In the genomic region with DNA sequence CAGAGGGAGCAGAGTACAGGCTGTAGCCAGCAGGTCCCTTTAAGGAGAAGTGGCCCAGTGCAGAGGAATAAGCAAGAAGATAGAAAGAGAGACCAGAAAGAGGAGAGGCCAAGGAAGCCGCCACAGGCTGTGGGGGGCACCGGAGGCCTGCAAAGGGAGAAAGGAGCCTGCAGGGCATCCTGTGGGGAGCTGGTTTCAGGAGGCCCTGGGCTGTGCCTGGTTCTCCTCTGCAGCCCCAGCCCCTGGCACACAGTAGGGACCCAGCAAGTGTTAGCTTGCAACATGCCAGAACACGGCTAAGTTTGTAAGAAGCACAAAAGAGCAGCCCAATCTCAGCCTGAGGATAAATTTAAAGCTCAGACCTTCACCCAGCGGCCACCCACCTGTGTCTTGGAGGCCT, we compare ENCODE assay signal across 27 cellular contexts. TPM values are rescaled to one million over a fixed set of nuclear protein-coding genes. Genes with fewer than 3 reads are reported as not detected.
"Had no signal": no experiment of that assay in that cellular context is flagged by ENCODE, and none has a peak within 500 bp of the region (broad histone marks: within the 10 kb centered on the region; RNA-seq: fewer than 3 reads in every experiment).

No MANE protein-coding gene starts in this region.

- H3K9me3 Mint-ChIP-seq: activated naive CD4-positive, alpha-beta T cell treated with anti-CD3 and anti-CD28 coated beads, Interleukin-2, amount 10 ng/mL, durations not matched to agents 7 days and 5 days; naive thymus-derived CD8-positive, alpha-beta T cell; neural progenitor cell; T-helper 2 cell treated with Interferon-gamma antibody and Interleukin-4, amounts not matched to agents 5 μg/mL and 100 μg/mL, for 36 hours had no signal

- H3K9me3 ChIP-seq: left lung, vagina had no signal

- H3K27ac Mint-ChIP-seq: activated naive CD4-positive, alpha-beta T cell treated with anti-CD3 and anti-CD28 coated beads, Interleukin-2, amount 10 ng/mL, durations not matched to agents 7 days and 5 days; mesothelial cell of epicardium; naive thymus-derived CD8-positive, alpha-beta T cell; neural progenitor cell; progenitor cell of endocrine pancreas; T-helper 2 cell treated with Interferon-gamma antibody and Interleukin-4, amounts not matched to agents 5 μg/mL and 100 μg/mL, for 36 hours had no signal

- ATAC-seq: left lung; naive thymus-derived CD8-positive, alpha-beta T cell had no signal

- H3K36me3 ChIP-seq: left lung, neural progenitor cell, vagina, WERI-Rb-1 had no signal

- H3K36me3 Mint-ChIP-seq: activated naive CD4-positive, alpha-beta T cell treated with anti-CD3 and anti-CD28 coated beads, Interleukin-2, amount 10 ng/mL, durations not matched to agents 7 days and 5 days; immature natural killer cell; mesothelial cell of epicardium; naive thymus-derived CD8-positive, alpha-beta T cell; neural progenitor cell had no signal

- DNase-seq: activated CD4-positive, alpha-beta T cell treated with anti-CD3 and anti-CD28 coated beads for 1 hour; activated effector memory CD4-positive, alpha-beta T cell treated with anti-CD3 and anti-CD28 coated beads, Interleukin-2, amount 50 U/mL, for 16 hours; activated naive CD4-positive, alpha-beta T cell treated with anti-CD3 and anti-CD28 coated beads, Interleukin-2, amount 10 ng/mL, durations not matched to agents 7 days and 5 days; amygdala; cerebellar nuclear complex; foreskin fibroblast; immature natural killer cell; kidney glomerular epithelial cell; naive thymus-derived CD8-positive, alpha-beta T cell; stimulated activated CD4-positive, alpha-beta T cell treated with anti-CD3 and anti-CD28 coated beads, Interleukin-12 subunit alpha, Interleukin-12 subunit beta, amount 100 ng/mL, for 4 hours; stimulated activated CD4-positive, alpha-beta T cell treated with anti-CD3 and anti-CD28 coated beads, Interleukin-4, amount 100 ng/mL, for 4 hours; trophoblast cell; WERI-Rb-1 had no signal

- H3K27ac ChIP-seq: coronary artery, hepatocyte, neural progenitor cell, vagina, WERI-Rb-1 had no signal

- H3K4me3 Mint-ChIP-seq: activated naive CD4-positive, alpha-beta T cell treated with anti-CD3 and anti-CD28 coated beads, Interleukin-2, amount 10 ng/mL, durations not matched to agents 7 days and 5 days; immature natural killer cell; mesothelial cell of epicardium; naive thymus-derived CD8-positive, alpha-beta T cell; neural progenitor cell; T-helper 2 cell treated with Interferon-gamma antibody and Interleukin-4, amounts not matched to agents 5 μg/mL and 100 μg/mL, for 36 hours had no signal

- H3K4me3 ChIP-seq: coronary artery, hepatocyte, left lung, lung, neural progenitor cell, vagina had no signal

- H3K4me1 ChIP-seq: vagina had no signal

- H3K27me3 ChIP-seq: hepatocyte, left lung, neural progenitor cell, vagina had no signal

- H3K4me1 Mint-ChIP-seq: activated naive CD4-positive, alpha-beta T cell treated with anti-CD3 and anti-CD28 coated beads, Interleukin-2, amount 10 ng/mL, durations not matched to agents 7 days and 5 days; neural progenitor cell had no signal

RNA-seq across cellular contexts. Expression of a gene that starts 12.3 kb away (rescaled TPM):
- total RNA-seq: bronchial epithelial cell; epithelial cell of proximal tubule; fibroblast of lung; hepatocyte; left lung; lung; mesothelial cell of epicardium; naive thymus-derived CD8-positive, alpha-beta T cell; omental fat pad; progenitor cell of endocrine pancreas; temporal lobe; vagina had no signal
- polyA plus RNA-seq: fibroblast of lung; hepatocyte; immature natural killer cell; lung; naive thymus-derived CD8-positive, alpha-beta T cell had no signal
